In the genomic region with DNA sequence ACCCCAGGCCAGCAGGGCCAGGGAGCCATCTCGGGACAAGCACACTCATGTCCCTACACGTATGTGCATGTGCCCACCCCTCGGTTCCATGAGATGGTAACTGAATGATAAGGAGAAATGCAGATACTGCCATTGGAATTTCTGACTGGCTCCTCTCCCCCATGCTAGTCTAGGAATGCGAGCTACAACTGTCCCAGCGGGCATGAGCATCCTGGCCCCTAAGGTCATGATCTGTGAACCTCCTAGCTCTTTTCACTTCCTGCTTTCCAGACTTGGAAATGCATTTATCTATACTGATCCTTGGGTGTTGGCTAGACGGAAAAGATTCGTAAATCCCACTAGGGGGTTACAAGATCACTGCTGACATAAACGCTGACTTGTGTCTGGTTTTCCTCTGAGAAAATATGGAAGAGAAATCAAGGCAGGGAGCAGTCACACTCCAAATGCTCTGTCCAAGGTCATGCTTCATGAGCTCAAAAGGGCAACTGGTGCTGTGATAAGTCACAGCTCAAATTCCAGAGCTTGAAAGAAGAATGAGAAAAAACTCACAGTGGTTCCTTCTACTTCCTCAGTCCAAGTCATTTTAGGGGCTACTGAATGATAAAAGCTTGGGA, we compare ENCODE assay signal across 10 cellular contexts. TPM values are rescaled to one million over a fixed set of nuclear protein-coding genes. Genes with fewer than 3 reads are reported as not detected.
A peak's percentile ranks its signal among the peaks of the same experiment; 100 is the strongest.
DNase-seq lines count a peak whose midpoint lies in the region; ATAC-seq, FAIRE-seq and TF ChIP-seq lines count a peak whose summit lies in the region.
"Had no signal": no experiment of that assay in that cellular context is flagged by ENCODE, and none has a peak within 500 bp of the region (broad histone marks: within the 10 kb centered on the region; RNA-seq: fewer than 3 reads in every experiment).

No MANE protein-coding gene starts in this region.

- TF ChIP-seq POLR2A in GM12891 (IDR thresholded peaks at IDR 0.05; ENCODE audit: low read depth, low read length): no peak
- TF ChIP-seq POLR2A in sigmoid colon (IDR thresholded peaks at IDR 0.05): no peak

- ATAC-seq in activated T-helper 17 cell treated with anti-CD3 and anti-CD28 coated beads, Interleukin-2, amount 50 U/mL, for 72 hours (replicated peaks): no peak
- ATAC-seq: esophagus mucosa had no signal

- no peaks in the 10 kb centered on the region for H3K9me3 ChIP-seq in sigmoid colon

- intact Hi-C loops in sigmoid colon (cut with DNase I): no loop called here

- H3K27ac Mint-ChIP-seq in activated T-helper 17 cell treated with anti-CD3 and anti-CD28 coated beads, Interleukin-2, amount 50 U/mL, for 72 hours: peak overlapping the region; percentile 75

- H3K4me1 Mint-ChIP-seq in activated T-helper 17 cell treated with anti-CD3 and anti-CD28 coated beads, Interleukin-2, amount 50 U/mL, for 72 hours: peaks cover 20% of the 10 kb centered on the region

- no peak overlapping the region for H3K4me3 Mint-ChIP-seq in activated T-helper 17 cell treated with anti-CD3 and anti-CD28 coated beads, Interleukin-2, amount 50 U/mL, for 72 hours

- TF ChIP-seq CTCF in sigmoid colon (IDR thresholded peaks at IDR 0.05) (no peak), D721Med (IDR thresholded peaks at IDR 0.05; ENCODE audit: insufficient read depth, missing control alignments) (no peak)

- H3K27me3 Mint-ChIP-seq in activated T-helper 17 cell treated with anti-CD3 and anti-CD28 coated beads, Interleukin-2, amount 50 U/mL, for 72 hours: no peaks in the 10 kb centered on the region

- FAIRE-seq in GM12891 (lab: Jason Lieb, UNC) (peak; percentile 31), D721Med (lab: Jason Lieb, UNC) (no peak)

- DNase-seq in GM12891 (ENCODE audit: insufficient read length, low spot score) (no peak), kidney tubule cell (ENCODE audit: low spot score) (peak; percentile 39), sigmoid colon (no peak), mesenteric fat pad (ENCODE audit: low spot score) (no peak), D721Med (ENCODE audit: insufficient read length, low spot score) (no peak)
- no peak for DNase-seq in effector CD4-positive, alpha-beta T cell
- DNase-seq: NCI-H446 treated with DMSO at 0.1 percent for 48 hours; stimulated activated naive CD4-positive, alpha-beta T cell treated with Interleukin-2 at 50 U/mL for 16 hours had no signal

- TF ChIP-seq EP300 in sigmoid colon (IDR thresholded peaks at IDR 0.05): no peak

- no peaks in the 10 kb centered on the region for H3K27me3 ChIP-seq in sigmoid colon

- 91 to 92% methylated on average over 8 of the region's 8 CpGs for WGBS in sigmoid colon, 2 donors

- peaks cover 0 to 23% (median 16%) of the 10 kb centered on the region in 4 donors for H3K36me3 ChIP-seq in sigmoid colon

- H3K9me3 Mint-ChIP-seq in activated T-helper 17 cell treated with anti-CD3 and anti-CD28 coated beads, Interleukin-2, amount 50 U/mL, for 72 hours: no peaks in the 10 kb centered on the region

- H3K27ac ChIP-seq in sigmoid colon: peak overlapping the region; percentile 88 to 97 (median 93)

- peaks cover 82% of the 10 kb centered on the region for H3K36me3 Mint-ChIP-seq in activated T-helper 17 cell treated with anti-CD3 and anti-CD28 coated beads, Interleukin-2, amount 50 U/mL, for 72 hours (ENCODE audit: low read depth)

- H3K4me1 ChIP-seq in sigmoid colon: peaks cover 0 to 100% (median 100%) of the 10 kb centered on the region in 4 donors

- H3K4me3 ChIP-seq in sigmoid colon: no peak overlapping the region

TF ChIP-seq in GM12891, 5 proteins besides CTCF, POLR2A, EP300 and RAD21:
- TF ChIP-seq POLR2AphosphoS5 (IDR thresholded peaks at IDR 0.05; ENCODE audit: low read depth, low read length) (no peak), TAF1 (IDR thresholded peaks at IDR 0.05; ENCODE audit: low read depth, low read length) (no peak), SPI1 (IDR thresholded peaks at IDR 0.05; ENCODE audit: low read depth, low read length) (no peak), POU2F2 (IDR thresholded peaks at IDR 0.05; ENCODE audit: low read depth, low read length) (no peak), PAX5 (IDR thresholded peaks at IDR 0.05; ENCODE audit: insufficient read depth, low read length, severe bottlenecking) (no peak)
TF ChIP-seq in GM12891: peak in this region for 0.

RNA-seq across cellular contexts. Expression of a gene that starts 49.8 kb away (rescaled TPM):
- 0.08 TPM for polyA plus RNA-seq in GM12891 (2012; ENCODE audit: low read depth, missing spikeins)
- total RNA-seq in activated T-helper 17 cell treated with anti-CD3 and anti-CD28 coated beads, Interleukin-2, amount 50 U/mL, for 72 hours: under 1 TPM; 0.15 to 0.42 TPM
- total RNA-seq in sigmoid colon (1 to 10 TPM; 1.4 to 6.5 (median 4.3) TPM), mesenteric fat pad (2.0 TPM)
- polyA plus RNA-seq in sigmoid colon: 1 to 10 TPM in 1 of 3 donors, not detected in 2; 1.5 TPM
